In genomic region chr20:57166568-57167291, GRCh38 we compare ENCODE assay signal across 18 cellular contexts.
"Had no signal": no experiment of that assay in that cellular context is flagged by ENCODE, and none has a peak within 500 bp of the region (broad histone marks: within the 10 kb centered on the region; RNA-seq: fewer than 3 reads in every experiment).

No MANE protein-coding gene starts in this region.

- H3K4me3 Mint-ChIP-seq: activated naive CD8-positive, alpha-beta T cell treated with anti-CD3 and anti-CD28 coated beads for 36 hours; activated T-helper 1 cell treated with anti-CD3 and anti-CD28 coated beads, Interleukin-12 subunit alpha, Interleukin-12 subunit beta, Interleukin-2, Interleukin-4 antibody, amounts not matched to agents 30 ng/mL and 10 ng/mL and 1 ng/mL, durations not matched to agents 14 hours and 24 hours and 36 hours; brain; central memory CD8-positive, alpha-beta T cell; natural killer cell treated with Interleukin-12 subunit alpha and Interleukin-12 subunit beta and Interleukin-15 and Interleukin-18, amount 100 ng/mL, for 72 hours; T-helper 2 cell treated with Interferon-gamma antibody and Interleukin-4, amounts not matched to agents 5 μg/mL and 100 μg/mL, for 36 hours had no signal

- H3K27ac ChIP-seq: coronary artery, psoas muscle, stomach, thoracic aorta had no signal

- ATAC-seq: natural killer cell treated with Interleukin-12 subunit alpha and Interleukin-12 subunit beta and Interleukin-15 and Interleukin-18, amount 100 ng/mL, for 72 hours; psoas muscle had no signal

- H3K9me3 ChIP-seq: esophagus muscularis mucosa, psoas muscle, thoracic aorta had no signal

- H3K4me1 ChIP-seq: esophagus muscularis mucosa, psoas muscle, stomach had no signal

- H3K36me3 ChIP-seq: esophagus muscularis mucosa, stomach, thoracic aorta, vagina had no signal

- H3K9me3 Mint-ChIP-seq: activated naive CD8-positive, alpha-beta T cell treated with anti-CD3 and anti-CD28 coated beads for 36 hours; activated T-helper 1 cell treated with anti-CD3 and anti-CD28 coated beads, Interleukin-12 subunit alpha, Interleukin-12 subunit beta, Interleukin-2, Interleukin-4 antibody, amounts not matched to agents 30 ng/mL and 10 ng/mL and 1 ng/mL, durations not matched to agents 14 hours and 24 hours and 36 hours; natural killer cell treated with Interleukin-12 subunit alpha and Interleukin-12 subunit beta and Interleukin-15 and Interleukin-18, amount 100 ng/mL, for 72 hours; T-helper 2 cell treated with Interferon-gamma antibody and Interleukin-4, amounts not matched to agents 5 μg/mL and 100 μg/mL, for 36 hours had no signal

- H3K36me3 Mint-ChIP-seq: activated naive CD8-positive, alpha-beta T cell treated with anti-CD3 and anti-CD28 coated beads for 36 hours; natural killer cell treated with Interleukin-12 subunit alpha and Interleukin-12 subunit beta and Interleukin-15 and Interleukin-18, amount 100 ng/mL, for 72 hours had no signal

- H3K4me3 ChIP-seq: coronary artery, esophagus muscularis mucosa, psoas muscle, stomach, thoracic aorta, vagina had no signal

- H3K27me3 ChIP-seq: esophagus muscularis mucosa, vagina had no signal

- DNase-seq: activated CD4-positive, alpha-beta T cell treated with anti-CD3 and anti-CD28 coated beads, Interleukin-2, amount 50 U/mL, for 1 hour; activated naive CD8-positive, alpha-beta T cell treated with anti-CD3 and anti-CD28 coated beads for 36 hours; amygdala; hypothalamus; mesendoderm; psoas muscle; stimulated activated CD4-positive, alpha-beta T cell treated with anti-CD3 and anti-CD28 coated beads, Interleukin-12 subunit alpha, Interleukin-12 subunit beta, amount 100 ng/mL, for 4 hours; stimulated activated CD4-positive, alpha-beta T cell treated with anti-CD3 and anti-CD28 coated beads, Interleukin-2, amount 100 ng/mL, for 24 hours; stomach had no signal

- H3K4me1 Mint-ChIP-seq: activated naive CD8-positive, alpha-beta T cell treated with anti-CD3 and anti-CD28 coated beads for 36 hours; central memory CD8-positive, alpha-beta T cell had no signal

- H3K27ac Mint-ChIP-seq: activated naive CD8-positive, alpha-beta T cell treated with anti-CD3 and anti-CD28 coated beads for 36 hours; natural killer cell treated with Interleukin-12 subunit alpha and Interleukin-12 subunit beta and Interleukin-15 and Interleukin-18, amount 100 ng/mL, for 72 hours; T-helper 2 cell treated with Interferon-gamma antibody and Interleukin-4, amounts not matched to agents 5 μg/mL and 100 μg/mL, for 36 hours had no signal
